ENCODE assay signal across 27 cellular contexts in the genomic region with DNA sequence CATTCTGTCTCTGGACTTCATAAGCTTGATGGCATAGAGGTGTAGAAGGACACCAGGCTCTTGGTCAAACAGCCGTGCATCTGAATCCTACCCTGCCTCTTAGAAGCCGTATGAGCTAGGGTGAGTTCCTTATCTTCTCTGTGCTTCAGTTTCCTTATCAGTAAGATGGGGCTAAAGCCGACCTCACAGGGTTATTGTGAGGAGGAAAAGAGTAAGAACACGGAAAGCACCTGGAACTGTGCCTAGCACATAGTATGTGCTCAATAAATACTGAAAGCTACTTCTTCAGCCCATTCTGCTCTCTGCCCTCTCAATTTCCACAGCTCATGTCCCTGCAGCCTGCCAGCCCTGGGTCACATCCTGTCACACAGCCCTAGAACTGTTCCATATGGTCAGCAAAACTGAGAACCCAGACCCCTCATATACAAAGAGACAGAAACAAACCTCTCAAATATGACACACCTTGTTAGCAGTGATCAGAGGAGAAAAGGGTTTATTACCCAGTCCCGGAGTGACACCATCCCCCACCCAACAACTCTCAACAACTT. TPM values are rescaled to one million over a fixed set of nuclear protein-coding genes. Genes with fewer than 3 reads are reported as not detected.
DNase-seq lines count a peak whose midpoint lies in the region; ATAC-seq, FAIRE-seq and TF ChIP-seq lines count a peak whose summit lies in the region.
"Had no signal": no experiment of that assay in that cellular context is flagged by ENCODE, and none has a peak within 500 bp of the region (broad histone marks: within the 10 kb centered on the region; RNA-seq: fewer than 3 reads in every experiment).

No MANE protein-coding gene starts in this region.

- H3K4me3 ChIP-seq in HEK293 (ENCODE audit: low read depth, low read length): no peak overlapping the region
- H3K4me3 ChIP-seq in left lung: no peak overlapping the region
- H3K4me3 ChIP-seq: BLaER1, GM23338 had no signal

- intact Hi-C loops in left lung (cut with DNase I): no loop called here

- CTCF ChIA-PET in HEK293 (lab: Yijun Ruan, JAX): interaction anchor here (0.6 to 1.2 kb wide), 2 partner anchors 11 to 33 kb away, joined by 3 to 4 read pairs; no protein-coding TSS in a partner anchor

- DNase-seq in GM12891 (ENCODE audit: insufficient read length, low spot score) (no peak), RKO (ENCODE audit: low spot score) (peak; percentile 16), epithelial cell of prostate (ENCODE audit: low read depth, low spot score) (no peak), left lung (no peak), HK-2 (ENCODE audit: unreplicated experiment) (no peak), NCI-H82 treated with DMSO at 0.1 percent for 48 hours (lab: John Stamatoyannopoulos, UW; ENCODE audit: unreplicated experiment) (no peak)
- DNase-seq: Calu3; CD4-positive, alpha-beta memory T cell; DMS53; EL; HCEC 1CT; NCI-H1105; NCI-H2081; NCI-H2171 treated with DMSO at 0.1 percent for 48 hours; NCI-H748 treated with DMSO at 0.1 percent for 48 hours; RPMI8226; SIG-M5; T-cell had no signal

- H3K27me3 ChIP-seq in left lung: no peaks in the 10 kb centered on the region
- H3K27me3 ChIP-seq: BLaER1 had no signal

- FAIRE-seq in GM12891 (lab: Jason Lieb, UNC): no peak
- FAIRE-seq: GM19239 had no signal

- no peak for TF ChIP-seq CTCF in HEK293 (tag by site-specific recombination; IDR thresholded peaks at IDR 0.05)
- no peak for TF ChIP-seq CTCF in left lung (IDR thresholded peaks at IDR 0.05)

- no peak for TF ChIP-seq POLR2A in GM12891 (IDR thresholded peaks at IDR 0.05; ENCODE audit: low read depth, low read length)

- ATAC-seq in left lung (no peak), HG02678 (IDR thresholded peaks at IDR 0.05; ENCODE audit: unreplicated experiment) (no peak)
- ATAC-seq: GM23338, T-cell had no signal

- H3K9me3 ChIP-seq in HEK293 (ENCODE audit: control insufficient read depth, insufficient read depth, low read depth, low read length) (no peaks in the 10 kb centered on the region), left lung (no peaks in the 10 kb centered on the region)
- H3K9me3 ChIP-seq: BLaER1 had no signal

- H3K27ac ChIP-seq in HEK293 (ENCODE audit: extremely low read depth, low read depth, low read length): no peak overlapping the region
- H3K27ac ChIP-seq in epithelial cell of prostate: peak overlapping the region; percentile 86
- H3K27ac ChIP-seq in left lung: no peak overlapping the region
- H3K27ac ChIP-seq: BLaER1 had no signal

- POLR2A ChIA-PET in HEK293 (lab: Yijun Ruan, JAX): interaction anchor here (1.0 kb wide), 1 partner anchor 15 kb away, joined by 5 read pairs; no protein-coding TSS in a partner anchor

- H3K36me3 ChIP-seq in HEK293 (ENCODE audit: control insufficient read depth in 2 of 2, insufficient read depth in 1 of 2, low read length in 2 of 2): no peaks in the 10 kb centered on the region
- H3K36me3 ChIP-seq in left lung: no peaks in the 10 kb centered on the region
- H3K36me3 ChIP-seq: BLaER1 had no signal

- H3K4me1 ChIP-seq in HEK293 (ENCODE audit: control insufficient read depth, insufficient read depth, low read length): peaks cover 10% of the 10 kb centered on the region
- H3K4me1 ChIP-seq in left lung: no peaks in the 10 kb centered on the region

TF ChIP-seq in GM12891, 5 proteins besides CTCF, POLR2A, EP300 and RAD21:
- no peak for TF ChIP-seq TAF1 (IDR thresholded peaks at IDR 0.05; ENCODE audit: low read depth, low read length)
- TF ChIP-seq PAX5 (IDR thresholded peaks at IDR 0.05; ENCODE audit: insufficient read depth, low read length, severe bottlenecking): no peak
- no peak for TF ChIP-seq POU2F2 (IDR thresholded peaks at IDR 0.05; ENCODE audit: low read depth, low read length)
- no peak for TF ChIP-seq POLR2AphosphoS5 (IDR thresholded peaks at IDR 0.05; ENCODE audit: low read depth, low read length)
- peak; percentile 18; the same call in 1 of the 2 replicates for TF ChIP-seq SPI1 (IDR thresholded peaks at IDR 0.05; ENCODE audit: low read depth, low read length)

TF ChIP-seq in HEK293, 187 proteins besides CTCF, POLR2A, EP300 and RAD21:
- TF ChIP-seq, protein P1, sequence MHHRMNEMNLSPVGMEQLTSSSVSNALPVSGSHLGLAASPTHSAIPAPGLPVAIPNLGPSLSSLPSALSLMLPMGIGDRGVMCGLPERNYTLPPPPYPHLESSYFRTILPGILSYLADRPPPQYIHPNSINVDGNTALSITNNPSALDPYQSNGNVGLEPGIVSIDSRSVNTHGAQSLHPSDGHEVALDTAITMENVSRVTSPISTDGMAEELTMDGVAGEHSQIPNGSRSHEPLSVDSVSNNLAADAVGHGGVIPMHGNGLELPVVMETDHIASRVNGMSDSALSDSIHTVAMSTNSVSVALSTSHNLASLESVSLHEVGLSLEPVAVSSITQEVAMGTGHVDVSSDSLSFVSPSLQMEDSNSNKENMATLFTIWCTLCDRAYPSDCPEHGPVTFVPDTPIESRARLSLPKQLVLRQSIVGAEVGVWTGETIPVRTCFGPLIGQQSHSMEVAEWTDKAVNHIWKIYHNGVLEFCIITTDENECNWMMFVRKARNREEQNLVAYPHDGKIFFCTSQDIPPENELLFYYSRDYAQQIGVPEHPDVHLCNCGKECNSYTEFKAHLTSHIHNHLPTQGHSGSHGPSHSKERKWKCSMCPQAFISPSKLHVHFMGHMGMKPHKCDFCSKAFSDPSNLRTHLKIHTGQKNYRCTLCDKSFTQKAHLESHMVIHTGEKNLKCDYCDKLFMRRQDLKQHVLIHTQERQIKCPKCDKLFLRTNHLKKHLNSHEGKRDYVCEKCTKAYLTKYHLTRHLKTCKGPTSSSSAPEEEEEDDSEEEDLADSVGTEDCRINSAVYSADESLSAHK (tag by site-specific recombination; IDR thresholded peaks at IDR 0.05): no peak
- TF ChIP-seq ZNF664 (tag by site-specific recombination; IDR thresholded peaks at IDR 0.05): peak; percentile 87; the same call in 1 of the 2 replicates

RNA-seq across cellular contexts. Expression of a gene that starts 17.0 kb away (rescaled TPM):
- polyA plus RNA-seq in GM12891 (2012; ENCODE audit: low read depth, missing spikeins): 46.6 TPM
- 10 to 100 TPM; 65.5 to 66.9 TPM for total RNA-seq in left lung

RNA-seq across cellular contexts. Expression of a gene that starts 31.4 kb away (rescaled TPM):
- polyA plus RNA-seq in GM12891 (2012; ENCODE audit: low read depth, missing spikeins): 0.03 TPM
- 1 to 10 TPM in 1 of 2 donors, under 1 TPM in 1; 0.58 to 1.4 TPM for total RNA-seq in left lung
- total RNA-seq: A673; Calu3; CD4-positive, alpha-beta memory T cell; GM23338; LHCN-M2; NCI-H460; OCI-LY7; T-cell had no signal
- polyA plus RNA-seq: CD4-positive, alpha-beta memory T cell; GM23338 had no signal

RNA-seq across cellular contexts. Expression of a gene that starts 36.8 kb away (rescaled TPM):
- 25.2 TPM for polyA plus RNA-seq in GM12891 (2012; ENCODE audit: low read depth, missing spikeins)
- 10 to 100 TPM; 51.3 to 81.8 TPM for total RNA-seq in left lung

RNA-seq across cellular contexts. Expression of a gene that starts 49.7 kb away (rescaled TPM):
- 22.5 TPM for polyA plus RNA-seq in GM12891 (2012; ENCODE audit: low read depth, missing spikeins)
- total RNA-seq in left lung: 10 to 100 TPM; 33.6 to 41.8 TPM
